ENCODE assay signal across 26 cellular contexts in the genomic region with DNA sequence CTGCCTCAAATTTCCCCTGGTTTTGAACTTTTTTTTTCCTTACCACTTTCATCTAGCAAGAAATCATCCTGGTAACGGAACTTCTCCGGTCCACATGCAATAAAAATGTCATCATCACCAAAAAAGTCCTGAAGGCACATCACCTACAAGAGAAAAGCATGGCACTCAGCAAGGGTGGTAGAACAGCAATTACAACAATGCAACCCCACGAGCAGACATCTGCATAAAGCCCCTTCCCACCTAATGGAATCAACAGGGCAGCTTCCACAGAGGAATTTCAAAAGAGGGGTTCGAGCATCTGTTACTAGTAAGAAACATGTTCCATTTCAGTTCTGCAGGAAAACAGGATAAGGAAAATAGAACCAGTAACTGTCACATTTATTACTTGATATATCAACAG.
"Had no signal": no experiment of that assay in that cellular context is flagged by ENCODE, and none has a peak within 500 bp of the region (broad histone marks: within the 10 kb centered on the region; RNA-seq: fewer than 3 reads in every experiment).

No MANE protein-coding gene starts in this region.

- H3K36me3 ChIP-seq: left lung, ovary, right atrium auricular region, right lobe of liver, stomach, thoracic aorta, tibial artery, upper lobe of right lung had no signal

- H3K4me1 ChIP-seq: left lung, right atrium auricular region, right lobe of liver, stomach, tibial artery, upper lobe of right lung had no signal

- H3K9me3 ChIP-seq: ovary, right lobe of liver, thoracic aorta, upper lobe of right lung had no signal

- H3K4me3 Mint-ChIP-seq: immature natural killer cell; mesothelial cell of epicardium; naive B cell; natural killer cell treated with Interleukin-12 subunit alpha and Interleukin-12 subunit beta and Interleukin-15 and Interleukin-18, amount 100 ng/mL, for 72 hours; stimulated activated memory B cell treated with anti-CD40 and anti-IgM and Interleukin-4, amounts not matched to agents 10 μg/mL and 1 μg/mL and 100 μg/mL, for 72 hours had no signal

- H3K27ac ChIP-seq: left lung, ovary, right atrium auricular region, right lobe of liver, stomach, thoracic aorta, tibial artery, upper lobe of right lung had no signal

- H3K27ac Mint-ChIP-seq: immature natural killer cell; mesothelial cell of epicardium; naive B cell; natural killer cell treated with Interleukin-12 subunit alpha and Interleukin-12 subunit beta and Interleukin-15 and Interleukin-18, amount 100 ng/mL, for 72 hours; progenitor cell of endocrine pancreas; stimulated activated memory B cell treated with anti-CD40 and anti-IgM and Interleukin-4, amounts not matched to agents 10 μg/mL and 1 μg/mL and 100 μg/mL, for 72 hours had no signal

- H3K27me3 Mint-ChIP-seq: naive B cell; natural killer cell treated with Interleukin-12 subunit alpha and Interleukin-12 subunit beta and Interleukin-15 and Interleukin-18, amount 100 ng/mL, for 72 hours; stimulated activated memory B cell treated with anti-CD40 and anti-IgM and Interleukin-4, amounts not matched to agents 10 μg/mL and 1 μg/mL and 100 μg/mL, for 72 hours had no signal

- H3K36me3 Mint-ChIP-seq: immature natural killer cell; natural killer cell treated with Interleukin-12 subunit alpha and Interleukin-12 subunit beta and Interleukin-15 and Interleukin-18, amount 100 ng/mL, for 72 hours; stimulated activated memory B cell treated with anti-CD40 and anti-IgM and Interleukin-4, amounts not matched to agents 10 μg/mL and 1 μg/mL and 100 μg/mL, for 72 hours had no signal

- H3K4me1 Mint-ChIP-seq: immature natural killer cell; naive B cell; stimulated activated memory B cell treated with anti-CD40 and anti-IgM and Interleukin-4, amounts not matched to agents 10 μg/mL and 1 μg/mL and 100 μg/mL, for 72 hours had no signal

- H3K4me3 ChIP-seq: hepatocyte, left lung, lung, ovary, right atrium auricular region, right lobe of liver, smooth muscle cell, stomach, thoracic aorta, tibial artery, upper lobe of right lung had no signal

- H3K27me3 ChIP-seq: hepatocyte, left lung, ovary, right atrium auricular region, right lobe of liver, stomach, tibial artery, upper lobe of right lung had no signal

- H3K79me2 ChIP-seq: hepatocyte had no signal

- H3K4me2 ChIP-seq: hepatocyte, smooth muscle cell had no signal

- H2AFZ ChIP-seq: hepatocyte had no signal

- DNase-seq: immature natural killer cell; kidney; left colon; left lung; mesendoderm; naive B cell; ovary; right lobe of liver; stimulated activated CD4-positive, alpha-beta T cell treated with anti-CD3 and anti-CD28 coated beads, Interleukin-1b, Interleukin-23, amount 100 ng/mL, for 48 hours; stimulated activated CD4-positive, alpha-beta T cell treated with anti-CD3 and anti-CD28 coated beads, Interleukin-2, amount 100 ng/mL, for 48 hours; stimulated activated CD4-positive, alpha-beta T cell treated with anti-CD3 and anti-CD28 coated beads, Interleukin-4, amount 100 ng/mL, for 4 hours; stimulated activated CD8-positive, alpha-beta memory T cell treated with anti-CD3 and anti-CD28 coated beads, Interleukin-4, amount 100 ng/mL, for 48 hours; stimulated activated naive CD8-positive, alpha-beta T cell treated with anti-CD3 and anti-CD28 coated beads, Interleukin-15, Interleukin-2, amounts not matched to agents 100 U/mL and 50 U/mL, for 24 hours; stomach; tibial artery; trophoblast cell; upper lobe of right lung had no signal

- ATAC-seq: left colon; left lung; natural killer cell treated with Interleukin-12 subunit alpha and Interleukin-12 subunit beta and Interleukin-15 and Interleukin-18, amount 100 ng/mL, for 72 hours; right lobe of liver; stimulated activated memory B cell treated with anti-CD40 and anti-IgM and Interleukin-4, amounts not matched to agents 10 μg/mL and 1 μg/mL and 100 μg/mL, for 72 hours; stimulated activated naive CD8-positive, alpha-beta T cell treated with anti-CD3 and anti-CD28 coated beads, Interleukin-15, Interleukin-2, amounts not matched to agents 100 U/mL and 50 U/mL, for 24 hours; upper lobe of right lung had no signal
